Comparison of ENCODE assay signal across 8 cellular contexts in genomic region chr5:138632900-138633489, GRCh38. TPM values are rescaled to one million over a fixed set of nuclear protein-coding genes. Genes with fewer than 3 reads are reported as not detected.
DNase-seq lines count a peak whose midpoint lies in the region; ATAC-seq, FAIRE-seq and TF ChIP-seq lines count a peak whose summit lies in the region.

No MANE protein-coding gene starts in this region.

- no peak overlapping the region for H3K27ac Mint-ChIP-seq in activated T-helper 17 cell treated with anti-CD3 and anti-CD28 coated beads, Interleukin-2, amount 50 U/mL, for 72 hours

- no peaks in the 10 kb centered on the region for H3K4me1 ChIP-seq in DOHH2 (ENCODE audit: control insufficient read depth, low read length)

- H3K4me3 ChIP-seq in DOHH2 (ENCODE audit: low read length), result no peak overlapping the region

- H3F3A ChIP-seq in DOHH2 (ENCODE audit: control insufficient read depth, insufficient read depth), result no peaks in the 10 kb centered on the region

- no peaks in the 10 kb centered on the region for H3K79me2 ChIP-seq in DOHH2 (ENCODE audit: control insufficient read depth, low read length)

- H3K4me1 Mint-ChIP-seq in activated T-helper 17 cell treated with anti-CD3 and anti-CD28 coated beads, Interleukin-2, amount 50 U/mL, for 72 hours, result no peaks in the 10 kb centered on the region

- no peak overlapping the region for H3K4me2 ChIP-seq in DOHH2 (ENCODE audit: low read length)

- H3K36me3 Mint-ChIP-seq in activated T-helper 17 cell treated with anti-CD3 and anti-CD28 coated beads, Interleukin-2, amount 50 U/mL, for 72 hours (ENCODE audit: low read depth), result no peaks in the 10 kb centered on the region

- no peaks in the 10 kb centered on the region for H3K9me2 ChIP-seq in DOHH2 (replicated peaks; ENCODE audit: control insufficient read depth, low read length)

- intact Hi-C loops in cardiac septum (cut with DNase I), result no loop called here
- intact Hi-C loops in posterior cingulate gyrus (cut with DNase I), result loop anchor here (1.0 kb wide), 1 partner anchor 54 kb away; no protein-coding TSS in a partner anchor

- no peak overlapping the region for H3K4me3 Mint-ChIP-seq in activated T-helper 17 cell treated with anti-CD3 and anti-CD28 coated beads, Interleukin-2, amount 50 U/mL, for 72 hours

- FAIRE-seq in HTR-8/SVneo (lab: Jason Lieb, UNC), result peak; percentile 13

- ATAC-seq in activated T-helper 17 cell treated with anti-CD3 and anti-CD28 coated beads, Interleukin-2, amount 50 U/mL, for 72 hours (replicated peaks), result peak; percentile 40
- ATAC-seq in HG02623 (IDR thresholded peaks at IDR 0.05; ENCODE audit: unreplicated experiment), result no peak
- ATAC-seq in HG02885 (IDR thresholded peaks at IDR 0.05; ENCODE audit: poor library complexity, unreplicated experiment), result no peak
- ATAC-seq in GM21576 (IDR thresholded peaks at IDR 0.05; ENCODE audit: unreplicated experiment), result no peak

- H4K20me1 ChIP-seq in DOHH2 (ENCODE audit: control insufficient read depth, insufficient read depth, low read depth, low read length), result no peaks in the 10 kb centered on the region

- peak; percentile 48 for DNase-seq in HTR-8/SVneo (ENCODE audit: insufficient read length, low spot score)
- DNase-seq in cardiac septum (ENCODE audit: low spot score), result peak; percentile 81
- peak; percentile 55 to 95 (median 72) for DNase-seq in posterior cingulate gyrus

- peaks cover 34% of the 10 kb centered on the region for H3K27me3 Mint-ChIP-seq in activated T-helper 17 cell treated with anti-CD3 and anti-CD28 coated beads, Interleukin-2, amount 50 U/mL, for 72 hours

- peaks cover 3% of the 10 kb centered on the region; the same call in 1 of the 2 replicates for H3K27me3 ChIP-seq in DOHH2 (ENCODE audit: control insufficient read depth, low read length)

- H3K36me3 ChIP-seq in DOHH2 (ENCODE audit: control insufficient read depth, low read length), result no peaks in the 10 kb centered on the region

- peak; percentile 67 for TF ChIP-seq CTCF in DOHH2 (IDR thresholded peaks at IDR 0.05; ENCODE audit: low read depth, low read length, poor library complexity, severe bottlenecking)

- no peak overlapping the region for H3K27ac ChIP-seq in DOHH2 (ENCODE audit: low read depth, low read length)

- H3K9me3 ChIP-seq in DOHH2 (ENCODE audit: control insufficient read depth, insufficient read depth, low read length), result no peaks in the 10 kb centered on the region

- H3K9me3 Mint-ChIP-seq in activated T-helper 17 cell treated with anti-CD3 and anti-CD28 coated beads, Interleukin-2, amount 50 U/mL, for 72 hours, result no peaks in the 10 kb centered on the region

RNA-seq across cellular contexts. Expression of gene HSPA9, which starts 57.8 kb away (rescaled TPM):
- total RNA-seq in activated T-helper 17 cell treated with anti-CD3 and anti-CD28 coated beads, Interleukin-2, amount 50 U/mL, for 72 hours, result 100 to 1,000 TPM; 220 to 398 TPM
- total RNA-seq in cardiac septum, result 274 TPM
